10 cellular contexts compared by ENCODE assay signal in the genomic region with DNA sequence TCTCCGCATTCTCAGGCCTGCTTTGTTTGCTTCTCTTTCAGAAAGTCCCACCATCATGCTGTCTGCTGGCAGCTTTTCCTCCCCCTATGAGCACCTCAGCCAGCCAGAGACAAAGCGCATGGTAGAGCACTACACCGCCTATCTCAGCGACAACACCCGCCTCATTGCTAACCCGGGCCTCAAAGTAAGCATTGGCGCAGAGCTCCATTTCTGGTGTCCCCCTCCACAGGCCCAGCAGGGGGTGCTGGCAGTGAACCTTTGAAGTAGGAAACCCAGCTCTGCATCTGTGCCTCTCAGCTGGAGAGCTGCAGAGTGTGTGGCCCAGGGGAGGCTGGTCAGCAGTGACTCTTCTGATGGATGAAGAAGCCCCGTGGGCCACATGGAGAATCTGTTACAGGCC.
DNase-seq lines count a peak whose midpoint lies in the region; TF ChIP-seq lines count a peak whose summit lies in the region.
"Had no signal": no experiment of that assay in that cellular context is flagged by ENCODE, and none has a peak within 500 bp of the region (broad histone marks: within the 10 kb centered on the region; RNA-seq: fewer than 3 reads in every experiment).

No MANE protein-coding gene starts in this region.

- no peak for TF ChIP-seq EP300 in SK-N-SH (IDR thresholded peaks at IDR 0.05; ENCODE audit: borderline replicate concordance in 1 of 2, low read depth in 1 of 2, low read length in 1 of 2)

- no peak overlapping the region for H3K4me3 Mint-ChIP-seq in Calu3 (ENCODE audit: low read depth, unreplicated experiment)

- H3K4me1 Mint-ChIP-seq in Calu3 (ENCODE audit: low read depth, unreplicated experiment), result peaks cover 6% of the 10 kb centered on the region

- H3K9ac ChIP-seq in GM23248 (no peak overlapping the region), SK-N-SH (no peak overlapping the region)

- H3K4me2 ChIP-seq in GM23248 (ENCODE audit: unreplicated experiment) (no peak overlapping the region), SK-N-SH (no peak overlapping the region), hepatocyte (no peak overlapping the region)

- peak; percentile 40; the same call in 1 of the 2 replicates for TF ChIP-seq RAD21 in SK-N-SH (IDR thresholded peaks at IDR 0.05; ENCODE audit: low read length)

- H3K4me3 ChIP-seq in GM23248, result no peak overlapping the region
- H3K4me3 ChIP-seq in SK-N-SH (ENCODE audit: low read depth in 2 of 2, low read length in 1 of 2), result no peak overlapping the region
- no peak overlapping the region for H3K4me3 ChIP-seq in hepatocyte

- H3K9me3 ChIP-seq in GM23248 (ENCODE audit: low read depth), result no peaks in the 10 kb centered on the region
- no peaks in the 10 kb centered on the region for H3K9me3 ChIP-seq in SK-N-SH
- no peaks in the 10 kb centered on the region for H3K9me3 ChIP-seq in hepatocyte (ENCODE audit: low read depth)

- H3K36me3 Mint-ChIP-seq in Calu3 (ENCODE audit: insufficient read depth, unreplicated experiment), result no peaks in the 10 kb centered on the region

- intact Hi-C loops in Calu3 (cut with micrococcal nuclease; ENCODE audit: unreplicated experiment), result no loop called here

- no peaks in the 10 kb centered on the region for H3K27me3 Mint-ChIP-seq in Calu3 (ENCODE audit: unreplicated experiment)

- POLR2A ChIA-PET in SK-N-SH (lab: Yijun Ruan, JAX), result no interaction called here

- WGBS in GM23248 (ENCODE audit: low coverage in 1 of 2, low lambda C conversion rate in 2 of 2, missing lambda C conversion rate in 2 of 2), 2 experiments, result 85 to 86% methylated on average over 8 of the region's 8 CpGs
- 91% methylated on average over 8 of the region's 8 CpGs for WGBS in SK-N-SH (ENCODE audit: low lambda C conversion rate)
- 92% methylated on average over 8 of the region's 8 CpGs for WGBS in hepatocyte (ENCODE audit: low lambda C conversion rate, missing lambda C conversion rate)

- BruUV-seq in Calu3 (replicated peaks; lab: Mats Ljungman, UMichigan), result no TSS peak

- H3K27ac ChIP-seq in GM23248, result no peak overlapping the region
- no peak overlapping the region; a peak in 1 of 4 replicates for H3K27ac ChIP-seq in SK-N-SH (ENCODE audit: low read depth in 2 of 2, low read length in 1 of 2)
- H3K27ac ChIP-seq in hepatocyte, result peak overlapping the region; percentile 52
- H3K27ac ChIP-seq: epithelial cell of prostate had no signal

- CTCF ChIA-PET in Calu3 (lab: Charles Lee) (interaction anchor here (0.7 kb wide), 1 partner anchor 177 kb away, joined by 6 read pairs; no protein-coding TSS in a partner anchor), SK-N-SH (lab: Yijun Ruan, JAX) (interaction anchor here (0.8 to 6.8 kb wide), 11 partner anchors 8 to 333 kb away, joined by 3 to 48 read pairs (median 3); no protein-coding TSS in a partner anchor)

- in situ Hi-C loops in GM23248 (cut with MboI), result loop anchor here (25.0 kb wide), 1 partner anchor 401 kb away; no protein-coding TSS in a partner anchor

- H3K4me1 ChIP-seq in GM23248 (ENCODE audit: insufficient read depth), result no peaks in the 10 kb centered on the region
- H3K4me1 ChIP-seq in SK-N-SH (ENCODE audit: control insufficient read depth in 1 of 2, insufficient read depth in 2 of 2, low read depth in 1 of 2, low read length in 1 of 2), result peaks cover 0 to 9% of the 10 kb centered on the region in 2 experiments; a peak in 2 of 4 replicates
- H3K4me1 ChIP-seq in hepatocyte (ENCODE audit: insufficient read depth), result no peaks in the 10 kb centered on the region

- TF ChIP-seq CTCF in Calu3 (IDR thresholded peaks at IDR 0.05; ENCODE audit: unreplicated experiment) (peak; percentile 24), SK-N-SH (IDR thresholded peaks at IDR 0.05) (peak; percentile 42), hepatocyte (IDR thresholded peaks at IDR 0.05; ENCODE audit: poor library complexity) (no peak)

- no peak overlapping the region for H3K27ac Mint-ChIP-seq in Calu3 (ENCODE audit: unreplicated experiment)

- H2AFZ ChIP-seq in GM23248 (no peak overlapping the region), SK-N-SH (ENCODE audit: low read depth) (no peak overlapping the region), hepatocyte (no peak overlapping the region)

- DNase-seq in Calu3 (peak; percentile 6), GM23248 (peak; percentile 4), SK-N-SH (peak; percentile 42), hepatocyte (ENCODE audit: low spot score) (peak; percentile 16), GF-D8 (lab: John Stamatoyannopoulos, UW) (no peak), HT-29 (ENCODE audit: low spot score) (no peak), NCI-H187 treated with DMSO at 0.1 percent for 48 hours (lab: John Stamatoyannopoulos, UW) (no peak)
- no peak for DNase-seq in activated CD4-positive, CD25-positive, alpha-beta regulatory T cell (lab: John Stamatoyannopoulos, UW)
- DNase-seq: NCI-H1092 had no signal

- H3K27me3 ChIP-seq in GM23248 (replicated peaks; ENCODE audit: insufficient read depth) (no peaks in the 10 kb centered on the region), SK-N-SH (ENCODE audit: insufficient read depth) (no peaks in the 10 kb centered on the region), hepatocyte (no peaks in the 10 kb centered on the region)

- no peaks in the 10 kb centered on the region for H3K79me2 ChIP-seq in GM23248 (ENCODE audit: insufficient read depth)
- no peaks in the 10 kb centered on the region for H3K79me2 ChIP-seq in SK-N-SH (ENCODE audit: insufficient read depth)
- H3K79me2 ChIP-seq in hepatocyte, result no peaks in the 10 kb centered on the region

- no peaks in the 10 kb centered on the region for H3F3A ChIP-seq in GM23248 (ENCODE audit: insufficient read depth)
- no peaks in the 10 kb centered on the region for H3F3A ChIP-seq in SK-N-SH (replicated peaks; ENCODE audit: insufficient read depth)

- H3K36me3 ChIP-seq in GM23248 (ENCODE audit: low read depth), result no peaks in the 10 kb centered on the region
- peaks cover 5 to 37% of the 10 kb centered on the region in 2 experiments for H3K36me3 ChIP-seq in SK-N-SH (replicated peaks in 1 of 2; ENCODE audit: control insufficient read depth in 1 of 2, insufficient read depth in 2 of 2, low read length in 1 of 2)
- no peaks in the 10 kb centered on the region for H3K36me3 ChIP-seq in hepatocyte (replicated peaks; ENCODE audit: insufficient read depth, low read depth)

- no peaks in the 10 kb centered on the region for H3K9me3 Mint-ChIP-seq in Calu3 (ENCODE audit: low read depth, unreplicated experiment)

- H3K9me2 ChIP-seq in GM23248 (ENCODE audit: insufficient read depth), result no peaks in the 10 kb centered on the region
- no peaks in the 10 kb centered on the region for H3K9me2 ChIP-seq in SK-N-SH
- H3K9me2 ChIP-seq in hepatocyte (replicated peaks; ENCODE audit: insufficient read depth), result no peaks in the 10 kb centered on the region

- H4K20me1 ChIP-seq in GM23248 (ENCODE audit: insufficient read depth) (no peaks in the 10 kb centered on the region), SK-N-SH (ENCODE audit: insufficient read depth) (no peaks in the 10 kb centered on the region), hepatocyte (ENCODE audit: insufficient read depth, poor library complexity, severe bottlenecking) (no peaks in the 10 kb centered on the region)

TF ChIP-seq in SK-N-SH, 30 proteins besides CTCF, POLR2A, EP300 and RAD21:
- no peak for TF ChIP-seq SIN3A (IDR thresholded peaks at IDR 0.05; ENCODE audit: borderline replicate concordance, low read depth, low read length)
- TF ChIP-seq, protein P1, sequence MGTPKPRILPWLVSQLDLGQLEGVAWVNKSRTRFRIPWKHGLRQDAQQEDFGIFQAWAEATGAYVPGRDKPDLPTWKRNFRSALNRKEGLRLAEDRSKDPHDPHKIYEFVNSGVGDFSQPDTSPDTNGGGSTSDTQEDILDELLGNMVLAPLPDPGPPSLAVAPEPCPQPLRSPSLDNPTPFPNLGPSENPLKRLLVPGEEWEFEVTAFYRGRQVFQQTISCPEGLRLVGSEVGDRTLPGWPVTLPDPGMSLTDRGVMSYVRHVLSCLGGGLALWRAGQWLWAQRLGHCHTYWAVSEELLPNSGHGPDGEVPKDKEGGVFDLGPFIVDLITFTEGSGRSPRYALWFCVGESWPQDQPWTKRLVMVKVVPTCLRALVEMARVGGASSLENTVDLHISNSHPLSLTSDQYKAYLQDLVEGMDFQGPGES (IDR thresholded peaks at IDR 0.05; ENCODE audit: low read depth, low read length), result no peak
- TF ChIP-seq SMC3 (IDR thresholded peaks at IDR 0.05; ENCODE audit: low read depth, low read length), result peak; percentile 33; the same call in 1 of the 2 replicates

Comparison
In these comparisons a context has a peak if more than half of its experiments do, and no peak if none do; other contexts are left out.
1. DNase-seq: peak in Calu3 (single experiment), GM23248 (single experiment), SK-N-SH (single experiment) and hepatocyte (single experiment); none in activated CD4-positive, CD25-positive, alpha-beta regulatory T cell (0 of 4), GF-D8 (single experiment), HT-29 (single experiment) and NCI-H187 treated with DMSO at 0.1 percent for 48 hours (single experiment).